Comparison of ENCODE assay signal across 19 cellular contexts in genomic region chr5:167798427-167798826, GRCh38.
DNase-seq lines count a peak whose midpoint lies in the region; ATAC-seq and TF ChIP-seq lines count a peak whose summit lies in the region.
"Had no signal": no experiment of that assay in that cellular context is flagged by ENCODE, and none has a peak within 500 bp of the region (broad histone marks: within the 10 kb centered on the region; RNA-seq: fewer than 3 reads in every experiment).

No MANE protein-coding gene starts in this region.

- no peak for TF ChIP-seq CTCF in neural progenitor cell (IDR thresholded peaks at IDR 0.05)

- H3K4me1 ChIP-seq in neural progenitor cell (peaks cover 11% of the 10 kb centered on the region), aorta (ENCODE audit: control insufficient read depth in 1 of 2, insufficient read depth in 2 of 2, low read length in 2 of 2) (no peaks in the 10 kb centered on the region)
- H3K4me1 ChIP-seq: BLaER1 had no signal

- H3K4me3 Mint-ChIP-seq in neural progenitor cell, result no peak overlapping the region
- H3K4me3 Mint-ChIP-seq: CD8-positive, alpha-beta T cell had no signal

- H3K9me3 Mint-ChIP-seq in neural progenitor cell, result no peaks in the 10 kb centered on the region
- H3K9me3 Mint-ChIP-seq: CD8-positive, alpha-beta T cell had no signal

- H3K36me3 ChIP-seq in neural progenitor cell (no peaks in the 10 kb centered on the region), aorta (ENCODE audit: control insufficient read depth in 1 of 2, insufficient read depth in 2 of 2, low read length in 1 of 2) (no peaks in the 10 kb centered on the region)

- H3K27me3 ChIP-seq in neural progenitor cell (no peaks in the 10 kb centered on the region), aorta (ENCODE audit: control insufficient read depth in 1 of 2, insufficient read depth in 2 of 2, low read length in 1 of 2) (no peaks in the 10 kb centered on the region)
- H3K27me3 ChIP-seq: BLaER1 had no signal

- H2AFZ ChIP-seq in neural progenitor cell (replicated peaks), result no peak overlapping the region

- 86 to 87% methylated on average over 8 of the region's 8 CpGs for WGBS in aorta, 2 donors

- H3K9ac ChIP-seq in neural progenitor cell, result no peak overlapping the region
- H3K9ac ChIP-seq: BLaER1 had no signal

- no peaks in the 10 kb centered on the region for H3K79me2 ChIP-seq in neural progenitor cell (ENCODE audit: low read depth)

- H3K27ac Mint-ChIP-seq in neural progenitor cell, result peak overlapping the region; percentile 35
- H3K27ac Mint-ChIP-seq: CD8-positive, alpha-beta T cell had no signal

- H3F3A ChIP-seq in neural progenitor cell (ENCODE audit: low read depth), result no peaks in the 10 kb centered on the region

- peaks cover 2% of the 10 kb centered on the region for H3K27me3 Mint-ChIP-seq in neural progenitor cell (ENCODE audit: insufficient read depth, low read depth)

- ATAC-seq in Right ventricle myocardium superior (ENCODE audit: poor library complexity), result peak; percentile 12
- ATAC-seq in aorta (ENCODE audit: low FRiP score), result peak; percentile 33
- ATAC-seq: CD8-positive, alpha-beta T cell; GM12878; K562 had no signal

- DNase-seq in Right ventricle myocardium superior, result no peak
- DNase-seq in cardiac septum (ENCODE audit: low spot score), result no peak
- peak; percentile 15 for DNase-seq in globus pallidus (ENCODE audit: low spot score)
- DNase-seq in neural progenitor cell (ENCODE audit: low spot score), result no peak
- no peak for DNase-seq in aorta
- DNase-seq in midbrain (lab: John Stamatoyannopoulos, UW), result no peak
- DNase-seq in head of caudate nucleus, result no peak
- no peak for DNase-seq in hippocampal formation (lab: John Stamatoyannopoulos, UW)
- DNase-seq: 8988T; CD8-positive, alpha-beta T cell; DMS79; NCI-H1417 treated with DMSO at 0.1 percent for 48 hours; NCI-H1930; NCI-H2171 treated with DMSO at 0.1 percent for 48 hours; NCI-H446 treated with DMSO at 0.1 percent for 48 hours; NCI-H748 treated with DMSO at 0.1 percent for 48 hours had no signal

- H3K4me3 ChIP-seq in neural progenitor cell (no peak overlapping the region), aorta (ENCODE audit: low read length in 2 of 2) (no peak overlapping the region)
- H3K4me3 ChIP-seq: BLaER1, GM12878, K562 had no signal

- peaks cover 16% of the 10 kb centered on the region for H3K36me3 Mint-ChIP-seq in neural progenitor cell
- H3K36me3 Mint-ChIP-seq: CD8-positive, alpha-beta T cell had no signal

- no peaks in the 10 kb centered on the region for H4K20me1 ChIP-seq in neural progenitor cell (ENCODE audit: low read depth)

- no peak overlapping the region for H3K4me2 ChIP-seq in neural progenitor cell
- H3K4me2 ChIP-seq: BLaER1 had no signal

- no peak overlapping the region for H3K27ac ChIP-seq in neural progenitor cell
- no peak overlapping the region for H3K27ac ChIP-seq in aorta (ENCODE audit: low read depth in 1 of 2, low read length in 2 of 2)
- H3K27ac ChIP-seq: BLaER1 had no signal

- H3K4me1 Mint-ChIP-seq in neural progenitor cell, result peaks cover 24% of the 10 kb centered on the region

- no peaks in the 10 kb centered on the region for H3K9me3 ChIP-seq in neural progenitor cell (ENCODE audit: low read depth)
- no peaks in the 10 kb centered on the region for H3K9me3 ChIP-seq in aorta (ENCODE audit: control insufficient read depth, low read length)
- H3K9me3 ChIP-seq: BLaER1 had no signal

- intact Hi-C loops in Right ventricle myocardium superior (cut with DNase I), result no loop called here
- intact Hi-C loops in cardiac septum (cut with DNase I), result no loop called here
- intact Hi-C loops in aorta (cut with DNase I), result no loop called here
- intact Hi-C loops in head of caudate nucleus (cut with DNase I), result no loop called here
